In genomic region chr1:247107694-247108093, GRCh38 we compare ENCODE assay signal across 22 cellular contexts.
"Had no signal": no experiment of that assay in that cellular context is flagged by ENCODE, and none has a peak within 500 bp of the region (broad histone marks: within the 10 kb centered on the region; RNA-seq: fewer than 3 reads in every experiment).

No MANE protein-coding gene starts in this region.

- H3K9me3 Mint-ChIP-seq: mesothelial cell of epicardium had no signal

- ATAC-seq: effector memory CD8-positive, alpha-beta T cell; esophagus mucosa; gastrocnemius medialis; heart right ventricle; left cardiac atrium; left lung; left ventricle myocardium superior; lower lobe of right lung had no signal

- H3K4me3 Mint-ChIP-seq: dendritic cell treated with granulocyte-macrophage colony-stimulating factor and Interleukin-4, amounts not matched to agents 40 ng/mL and 50 ng/mL, for 4 days; effector memory CD8-positive, alpha-beta T cell; endodermal cell; mesothelial cell of epicardium had no signal

- DNase-seq: colonic mucosa; cortex of kidney; effector CD8-positive, alpha-beta T cell; effector memory CD8-positive, alpha-beta T cell; endodermal cell; erythroblast; esophagus squamous epithelium; foreskin fibroblast; foreskin melanocyte; gastrocnemius medialis; glutamatergic neuron; heart right ventricle; hippocampal formation; left cardiac atrium; left lung; left ventricle myocardium superior; lower lobe of right lung; mesenchymal stem cell; naive B cell had no signal

- H3K27ac Mint-ChIP-seq: dendritic cell treated with granulocyte-macrophage colony-stimulating factor and Interleukin-4, amounts not matched to agents 40 ng/mL and 50 ng/mL, for 4 days; effector memory CD8-positive, alpha-beta T cell; endodermal cell; mesothelial cell of epicardium had no signal

- H3K36me3 Mint-ChIP-seq: mesothelial cell of epicardium had no signal
